ENCODE assay signal across 22 cellular contexts in genomic region chr1:200674838-200675587, GRCh38. TPM values are rescaled to one million over a fixed set of nuclear protein-coding genes. Genes with fewer than 3 reads are reported as not detected.
DNase-seq lines count a peak whose midpoint lies in the region; ATAC-seq and TF ChIP-seq lines count a peak whose summit lies in the region.
"Had no signal": no experiment of that assay in that cellular context is flagged by ENCODE, and none has a peak within 500 bp of the region (broad histone marks: within the 10 kb centered on the region; RNA-seq: fewer than 3 reads in every experiment).

No MANE protein-coding gene starts in this region.

- H3K27ac ChIP-seq in SK-N-MC (peak overlapping the region; percentile 25; the same call in 1 of the 2 replicates), smooth muscle cell (ENCODE audit: low read depth) (peak overlapping the region; percentile 65)
- H3K27ac ChIP-seq: A549, cardiac muscle cell, Peyer's patch had no signal

- H3F3A ChIP-seq in smooth muscle cell (ENCODE audit: low read depth), result peaks cover 13% of the 10 kb centered on the region

- peaks cover 5% of the 10 kb centered on the region for H3K27me3 Mint-ChIP-seq in activated T-cell treated with anti-CD3 and anti-CD28 coated beads, Interleukin-2, amount 50 U/mL, for 72 hours (ENCODE audit: low read depth)
- H3K27me3 Mint-ChIP-seq: activated CD4-positive, alpha-beta T cell treated with anti-CD3 and anti-CD28 coated beads, Interleukin-2, amount 10 ng/mL, durations not matched to agents 24 days and 14 days; naive B cell had no signal

- no peaks in the 10 kb centered on the region for H4K20me1 ChIP-seq in smooth muscle cell (ENCODE audit: low read depth)

- H3K4me3 ChIP-seq in SK-N-MC (0 out of 2 replicates have a peak overlapping the region, but pooled peaks have one; percentile 11), fibroblast of villous mesenchyme (ENCODE audit: low read depth, low read length) (no peak overlapping the region), smooth muscle cell (no peak overlapping the region)
- H3K4me3 ChIP-seq: A549, cardiac muscle cell, Peyer's patch had no signal

- H3K4me1 Mint-ChIP-seq in activated T-cell treated with anti-CD3 and anti-CD28 coated beads, Interleukin-2, amount 50 U/mL, for 72 hours (ENCODE audit: low read depth), result peaks cover 28% of the 10 kb centered on the region

- H3K27me3 ChIP-seq in smooth muscle cell (ENCODE audit: low read depth), result no peaks in the 10 kb centered on the region
- H3K27me3 ChIP-seq: BE2C, cardiac muscle cell, Peyer's patch had no signal

- peaks cover 13% of the 10 kb centered on the region for H3K4me1 ChIP-seq in smooth muscle cell (ENCODE audit: low read depth)

- H3K9me3 Mint-ChIP-seq in activated T-cell treated with anti-CD3 and anti-CD28 coated beads, Interleukin-2, amount 50 U/mL, for 72 hours, result no peaks in the 10 kb centered on the region
- H3K9me3 Mint-ChIP-seq: activated CD4-positive, alpha-beta T cell treated with anti-CD3 and anti-CD28 coated beads, Interleukin-2, amount 10 ng/mL, durations not matched to agents 24 days and 14 days; HFFc6; naive B cell had no signal

- no peaks in the 10 kb centered on the region for H3K36me3 ChIP-seq in SK-N-MC (ENCODE audit: insufficient read depth, low read length)
- H3K36me3 ChIP-seq in smooth muscle cell (ENCODE audit: low read depth), result no peaks in the 10 kb centered on the region
- H3K36me3 ChIP-seq: BE2C, cardiac muscle cell, Peyer's patch had no signal

- no peaks in the 10 kb centered on the region for H3K9me3 ChIP-seq in SK-N-MC (ENCODE audit: low read depth, low read length)
- H3K9me3 ChIP-seq in smooth muscle cell (replicated peaks; ENCODE audit: low read depth), result no peaks in the 10 kb centered on the region
- H3K9me3 ChIP-seq: A549, BE2C, Peyer's patch had no signal

- no peak for ATAC-seq in activated T-cell treated with anti-CD3 and anti-CD28 coated beads, Interleukin-2, amount 50 U/mL, for 72 hours (replicated peaks in 1 of 2)
- ATAC-seq in left cardiac atrium (no peak), GM21576 (IDR thresholded peaks at IDR 0.05; ENCODE audit: unreplicated experiment) (no peak), HG02798 (IDR thresholded peaks at IDR 0.05; ENCODE audit: poor library complexity, unreplicated experiment) (no peak)
- ATAC-seq: A549, right cardiac atrium had no signal

- DNase-seq in activated T-cell treated with anti-CD3 and anti-CD28 coated beads, Interleukin-2, amount 50 U/mL, for 72 hours, result no peak
- DNase-seq in activated T-cell treated with anti-CD3 and anti-CD28 coated beads for 4 hours, result no peak
- no peak for DNase-seq in SK-N-MC (ENCODE audit: low read depth, low spot score)
- peak; percentile 15 for DNase-seq in fibroblast of villous mesenchyme (ENCODE audit: low read depth)
- no peak for DNase-seq in smooth muscle cell (lab: John Stamatoyannopoulos, UW; ENCODE audit: unreplicated experiment)
- no peak for DNase-seq in left cardiac atrium
- DNase-seq: activated CD4-positive, alpha-beta T cell treated with anti-CD3 and anti-CD28 coated beads, Interleukin-2, amount 10 ng/mL, durations not matched to agents 24 days and 14 days; activated CD8-positive, alpha-beta memory T cell treated with anti-CD3 and anti-CD28 coated beads, Interleukin-2, amount 50 U/mL, for 4 hours; activated gamma-delta T cell treated with Interleukin-2 at 50 U/mL for 16 hours; amygdala; BE2C; HFFc6; naive B cell; NCI-H1417; Peyer's patch; right cardiac atrium; stimulated activated CD4-positive, alpha-beta T cell treated with anti-CD3 and anti-CD28 coated beads, Interleukin-15, amount 100 ng/mL, for 24 hours; T-helper 2 cell had no signal

- H3K36me3 Mint-ChIP-seq in activated T-cell treated with anti-CD3 and anti-CD28 coated beads, Interleukin-2, amount 50 U/mL, for 72 hours (ENCODE audit: insufficient read depth in 2 of 2), result no peaks in the 10 kb centered on the region
- H3K36me3 Mint-ChIP-seq: naive B cell had no signal

- no peak overlapping the region for H3K9ac ChIP-seq in SK-N-MC (ENCODE audit: insufficient read length)
- H3K9ac ChIP-seq in smooth muscle cell (ENCODE audit: low read depth), result peak overlapping the region; percentile 29

- TF ChIP-seq CTCF in fibroblast of villous mesenchyme (IDR thresholded peaks at IDR 0.05; ENCODE audit: insufficient read depth, low read depth, low read length) (no peak), smooth muscle cell (IDR thresholded peaks at IDR 0.05; ENCODE audit: borderline replicate concordance, insufficient read depth, poor library complexity, severe bottlenecking) (no peak)

- no peak overlapping the region for H3K4me2 ChIP-seq in smooth muscle cell
- H3K4me2 ChIP-seq: A549 had no signal

- peaks cover 12% of the 10 kb centered on the region for H3K79me2 ChIP-seq in smooth muscle cell (ENCODE audit: low read depth)

- peak overlapping the region; percentile 87 for H3K27ac Mint-ChIP-seq in activated T-cell treated with anti-CD3 and anti-CD28 coated beads, Interleukin-2, amount 50 U/mL, for 72 hours
- H3K27ac Mint-ChIP-seq: activated CD4-positive, alpha-beta T cell treated with anti-CD3 and anti-CD28 coated beads, Interleukin-2, amount 10 ng/mL, durations not matched to agents 24 days and 14 days; HFFc6 had no signal

- intact Hi-C loops in left cardiac atrium (cut with DNase I), result no loop called here

- H2AFZ ChIP-seq in smooth muscle cell (ENCODE audit: low read depth), result no peak overlapping the region

- H3K4me3 Mint-ChIP-seq in activated T-cell treated with anti-CD3 and anti-CD28 coated beads, Interleukin-2, amount 50 U/mL, for 72 hours, result peak overlapping the region in 1 of 2 donors; percentile 42
- H3K4me3 Mint-ChIP-seq: activated CD4-positive, alpha-beta T cell treated with anti-CD3 and anti-CD28 coated beads, Interleukin-2, amount 10 ng/mL, durations not matched to agents 24 days and 14 days; HFFc6 had no signal

- WGBS in smooth muscle cell (ENCODE audit: low lambda C conversion rate), result 87% methylated on average over 5 of the region's 5 CpGs

RNA-seq across cellular contexts. Expression of gene DDX59, which starts 5.3 kb away (rescaled TPM):
- total RNA-seq in activated T-cell treated with anti-CD3 and anti-CD28 coated beads, Interleukin-2, amount 50 U/mL, for 72 hours, result 10 to 100 TPM; 26.5 to 35.8 TPM
- total RNA-seq in fibroblast of villous mesenchyme (9.7 and 16.0 TPM in 2 replicates), smooth muscle cell (21.8 and 22.5 TPM in 2 replicates), left cardiac atrium (10 to 100 TPM in 1 of 2 donors, 1 to 10 TPM in 1; 9.7 to 11.9 TPM)
- polyA plus RNA-seq in smooth muscle cell, result 7.7 and 12.4 TPM in 2 replicates

RNA-seq across cellular contexts. Expression of gene KIF14, which starts 54.5 kb away (rescaled TPM):
- 10 to 100 TPM; 15.8 to 20.1 TPM for total RNA-seq in activated T-cell treated with anti-CD3 and anti-CD28 coated beads, Interleukin-2, amount 50 U/mL, for 72 hours
- 6.4 and 14.2 TPM in 2 replicates for total RNA-seq in fibroblast of villous mesenchyme
- 1.3 and 2.5 TPM in 2 replicates for total RNA-seq in smooth muscle cell
- polyA plus RNA-seq in smooth muscle cell, result 0.76 and 0.93 TPM in 2 replicates
- total RNA-seq in left cardiac atrium, result under 1 TPM; 0.05 to 0.27 TPM
